Comparison of ENCODE assay signal across 18 cellular contexts in genomic region chr3:161691677-161692076, GRCh38.
DNase-seq lines count a peak whose midpoint lies in the region; ATAC-seq, FAIRE-seq and TF ChIP-seq lines count a peak whose summit lies in the region.
"Had no signal": no experiment of that assay in that cellular context is flagged by ENCODE, and none has a peak within 500 bp of the region (broad histone marks: within the 10 kb centered on the region; RNA-seq: fewer than 3 reads in every experiment).

No MANE protein-coding gene starts in this region.

- no peak overlapping the region for H3K4me3 ChIP-seq in A673 (ENCODE audit: low read depth, low read length, poor library complexity, severe bottlenecking)
- H3K4me3 ChIP-seq in SK-N-MC: peak overlapping the region; percentile 55
- H3K4me3 ChIP-seq in GM12878: no peak overlapping the region
- H3K4me3 ChIP-seq in adrenal gland: no peak overlapping the region
- H3K4me3 ChIP-seq: HAP-1 had no signal

- peak; percentile 45 for DNase-seq in A673 (ENCODE audit: low spot score)
- DNase-seq in MV-4-11 (lab: John Stamatoyannopoulos, UW): peak; percentile 37
- peak; percentile 98 for DNase-seq in SK-N-MC (ENCODE audit: low read depth, low spot score)
- no peak for DNase-seq in GM12878 (ENCODE audit: low read depth, low spot score)
- DNase-seq in 8988T: no peak
- DNase-seq in mesothelial cell of epicardium (ENCODE audit: low spot score in 2 of 2, unreplicated experiment in 2 of 2): no peak
- DNase-seq in adrenal gland: no peak
- DNase-seq: ACHN; BE2C; Caco-2; CD4-positive, alpha-beta T cell; DMS79 treated with DMSO at 0.1 percent for 48 hours; GF-D8 had no signal

- H3K36me3 ChIP-seq in A673 (ENCODE audit: insufficient read depth, low read length, poor library complexity, severe bottlenecking): no peaks in the 10 kb centered on the region
- no peaks in the 10 kb centered on the region for H3K36me3 ChIP-seq in SK-N-MC (ENCODE audit: insufficient read depth, low read length)
- H3K36me3 ChIP-seq in GM12878 (ENCODE audit: control insufficient read depth in 2 of 2, insufficient read depth in 2 of 2, low read length in 1 of 2): no peaks in the 10 kb centered on the region
- no peaks in the 10 kb centered on the region for H3K36me3 ChIP-seq in adrenal gland (replicated peaks in 1 of 2)
- H3K36me3 ChIP-seq: BE2C, HAP-1 had no signal

- H3K9ac ChIP-seq in SK-N-MC (ENCODE audit: insufficient read length) (no peak overlapping the region), GM12878 (ENCODE audit: control insufficient read depth, insufficient read depth, low read length) (no peak overlapping the region)

- H3K36me3 Mint-ChIP-seq in mesothelial cell of epicardium: no peaks in the 10 kb centered on the region

- SMC1A ChIA-PET in GM12878 (lab: Charles Lee; ENCODE audit: uncharacterized antibody, unreplicated experiment): interaction anchor here (0.5 to 4.7 kb wide), 8 partner anchors 9 to 144 kb away, joined by 3 to 20 read pairs (median 4); no protein-coding TSS in a partner anchor

- peak; percentile 49 for ATAC-seq in GM12878

- H3K4me1 Mint-ChIP-seq in mesothelial cell of epicardium: peaks cover 3% of the 10 kb centered on the region

- no peak for TF ChIP-seq POLR2A in GM12878 (IDR thresholded peaks at IDR 0.05; ENCODE audit: low read depth, low read length)
- TF ChIP-seq POLR2A in adrenal gland (IDR thresholded peaks at IDR 0.05): no peak

- H3K27me3 ChIP-seq in A673 (replicated peaks; ENCODE audit: insufficient read depth, low read depth, low read length, poor library complexity): no peaks in the 10 kb centered on the region
- no peaks in the 10 kb centered on the region for H3K27me3 ChIP-seq in GM12878 (replicated peaks in 1 of 2; ENCODE audit: control insufficient read depth in 2 of 2, insufficient read depth in 2 of 2, low read length in 1 of 2)
- no peaks in the 10 kb centered on the region for H3K27me3 ChIP-seq in adrenal gland
- H3K27me3 ChIP-seq: BE2C had no signal

- BruUV-seq in A673 (replicated peaks; lab: Mats Ljungman, UMichigan): no TSS peak
- no TSS peak for BruUV-seq in GM12878 (replicated peaks; lab: Mats Ljungman, UMichigan)

- TF ChIP-seq CTCF in A673 (conservative IDR thresholded peaks at IDR 0.05; ENCODE audit: low read depth, low read length) (no peak), GM12878 (IDR thresholded peaks at IDR 0.05 in 2 of 3, conservative IDR thresholded peaks at IDR 0.05 in 1 of 3; ENCODE audit: control insufficient read depth in 2 of 3, extremely low read depth in 1 of 3, insufficient read depth in 1 of 3, low read depth in 3 of 3, low read length in 3 of 3) (no peak), mesothelial cell of epicardium (IDR thresholded peaks at IDR 0.05; ENCODE audit: unreplicated experiment) (no peak), adrenal gland (IDR thresholded peaks at IDR 0.05) (no peak)

- peaks cover 22% of the 10 kb centered on the region for H3K4me1 ChIP-seq in A673 (ENCODE audit: insufficient read depth, low read length, poor library complexity, severe bottlenecking)
- no peaks in the 10 kb centered on the region for H3K4me1 ChIP-seq in GM12878 (ENCODE audit: control insufficient read depth, insufficient read depth, low read length)
- H3K4me1 ChIP-seq in adrenal gland (replicated peaks in 1 of 2): no peaks in the 10 kb centered on the region
- H3K4me1 ChIP-seq: BE2C, Caco-2 had no signal

- H3K79me2 ChIP-seq in GM12878 (ENCODE audit: control insufficient read depth, insufficient read depth, low read length): no peaks in the 10 kb centered on the region

- no peak overlapping the region for H2AFZ ChIP-seq in GM12878 (ENCODE audit: control insufficient read depth, low read depth, low read length)

- H3K27me3 Mint-ChIP-seq in mesothelial cell of epicardium (ENCODE audit: low read depth): peaks cover 20% of the 10 kb centered on the region
- H3K27me3 Mint-ChIP-seq: CD4-positive, alpha-beta T cell had no signal

- no peak overlapping the region for H3K4me2 ChIP-seq in GM12878 (ENCODE audit: control insufficient read depth, insufficient read depth)

- FAIRE-seq in GM12878 (lab: Jason Lieb, UNC): no peak
- FAIRE-seq: D721Med, GM19239, H1 had no signal

- intact Hi-C loops in A673 (cut with micrococcal nuclease; ENCODE audit: unreplicated experiment): no loop called here
- intact Hi-C loops in GM12878 (cut with micrococcal nuclease; ENCODE audit: unreplicated experiment): no loop called here
- intact Hi-C loops in adrenal gland (cut with DNase I): no loop called here

- no peak for TF ChIP-seq RAD21 in GM12878 (IDR thresholded peaks at IDR 0.05; ENCODE audit: insufficient read depth, low read depth, low read length)

- WGBS in GM12878 (ENCODE audit: insufficient coverage, insufficient replicate concordance, low lambda C conversion rate, missing lambda C conversion rate): 0% methylated on average over 1 of the region's 1 CpG
- WGBS in adrenal gland, 4 donors: 78 to 85% (median 83%) methylated on average over 1 of the region's 1 CpG

- in situ Hi-C loops in GM12878 (cut with MboI): no loop called here

- no peaks in the 10 kb centered on the region for H3K9me3 Mint-ChIP-seq in mesothelial cell of epicardium
- H3K9me3 Mint-ChIP-seq: CD4-positive, alpha-beta T cell had no signal

- H3K27ac ChIP-seq in A673 (ENCODE audit: low read depth, low read length, poor library complexity, severe bottlenecking) (no peak overlapping the region), SK-N-MC (peak overlapping the region; percentile 88), GM12878 (ENCODE audit: control insufficient read depth, insufficient read depth) (no peak overlapping the region), adrenal gland (no peak overlapping the region)
- H3K27ac ChIP-seq: C4-2B had no signal

- TF ChIP-seq EP300 in GM12878 (IDR thresholded peaks at IDR 0.05; ENCODE audit: borderline replicate concordance in 1 of 2, control insufficient read depth in 1 of 2, low read depth in 2 of 2, low read length in 2 of 2): no peak

- POLR2A ChIA-PET in A673 (lab: Charles Lee; ENCODE audit: low non-redundant PET) (interaction anchor here (0.6 kb wide), 1 partner anchor 91 kb away, joined by 3 read pairs; no protein-coding TSS in a partner anchor), GM12878 (lab: Charles Lee) (no interaction called here)

- H3K4me3 Mint-ChIP-seq in mesothelial cell of epicardium: no peak overlapping the region
- H3K4me3 Mint-ChIP-seq: CD4-positive, alpha-beta T cell had no signal

- H3K9me3 ChIP-seq in A673 (ENCODE audit: low read depth, low read length, poor library complexity, severe bottlenecking): no peaks in the 10 kb centered on the region
- H3K9me3 ChIP-seq in SK-N-MC (ENCODE audit: low read depth, low read length): no peaks in the 10 kb centered on the region
- H3K9me3 ChIP-seq in GM12878 (replicated peaks; ENCODE audit: control insufficient read depth, insufficient read depth, low read length): no peaks in the 10 kb centered on the region
- no peaks in the 10 kb centered on the region for H3K9me3 ChIP-seq in adrenal gland (replicated peaks in 1 of 3)
- H3K9me3 ChIP-seq: BE2C, Caco-2, HAP-1 had no signal

- no peak overlapping the region for H3K27ac Mint-ChIP-seq in mesothelial cell of epicardium
- H3K27ac Mint-ChIP-seq: CD4-positive, alpha-beta T cell had no signal

- H4K20me1 ChIP-seq in GM12878 (ENCODE audit: control insufficient read depth, insufficient read depth): no peaks in the 10 kb centered on the region

- RAD21 ChIA-PET in GM12878 (lab: Charles Lee; ENCODE audit: unreplicated experiment): no interaction called here

- CTCF ChIA-PET in A673 (lab: Charles Lee) (no interaction called here), GM12878 (lab: Yijun Ruan, JAX) (interaction anchor here (0.6 to 1.2 kb wide), 4 partner anchors 9 to 145 kb away, joined by 3 to 4 read pairs (median 3); no protein-coding TSS in a partner anchor)

TF ChIP-seq in GM12878, 131 proteins besides CTCF, POLR2A, EP300 and RAD21 (continues in another document):
- no peak for TF ChIP-seq ZNF207 (IDR thresholded peaks at IDR 0.05; ENCODE audit: borderline replicate concordance)
- 0 out of 2 replicates have a peak, but pooled peaks have one; percentile 30 for TF ChIP-seq HCFC1 (IDR thresholded peaks at IDR 0.05; ENCODE audit: low read length)
- TF ChIP-seq ZBTB40 (IDR thresholded peaks at IDR 0.05; ENCODE audit: borderline replicate concordance): no peak
- peak; percentile 50; the same call in 1 of the 2 replicates for TF ChIP-seq RAD51 (IDR thresholded peaks at IDR 0.05)
- TF ChIP-seq WRNIP1 (IDR thresholded peaks at IDR 0.05; ENCODE audit: borderline replicate concordance, low read depth, low read length): no peak
- no peak for TF ChIP-seq SP1 (IDR thresholded peaks at IDR 0.05; ENCODE audit: low read depth, low read length)
- no peak for TF ChIP-seq KDM1A (IDR thresholded peaks at IDR 0.05; ENCODE audit: borderline replicate concordance)
- no peak for TF ChIP-seq STAT1 (conservative IDR thresholded peaks at IDR 0.05)

Comparison
In these comparisons a context has a peak if more than half of its experiments do, and no peak if none do; other contexts are left out.
1. DNase-seq: peak in A673 (single experiment), MV-4-11 (single experiment) and SK-N-MC (single experiment); none in GM12878 (single experiment), 8988T (single experiment), mesothelial cell of epicardium (0 of 2) and adrenal gland (0 of 7).